Comparison of ENCODE assay signal across 1 cellular context in the genomic region with DNA sequence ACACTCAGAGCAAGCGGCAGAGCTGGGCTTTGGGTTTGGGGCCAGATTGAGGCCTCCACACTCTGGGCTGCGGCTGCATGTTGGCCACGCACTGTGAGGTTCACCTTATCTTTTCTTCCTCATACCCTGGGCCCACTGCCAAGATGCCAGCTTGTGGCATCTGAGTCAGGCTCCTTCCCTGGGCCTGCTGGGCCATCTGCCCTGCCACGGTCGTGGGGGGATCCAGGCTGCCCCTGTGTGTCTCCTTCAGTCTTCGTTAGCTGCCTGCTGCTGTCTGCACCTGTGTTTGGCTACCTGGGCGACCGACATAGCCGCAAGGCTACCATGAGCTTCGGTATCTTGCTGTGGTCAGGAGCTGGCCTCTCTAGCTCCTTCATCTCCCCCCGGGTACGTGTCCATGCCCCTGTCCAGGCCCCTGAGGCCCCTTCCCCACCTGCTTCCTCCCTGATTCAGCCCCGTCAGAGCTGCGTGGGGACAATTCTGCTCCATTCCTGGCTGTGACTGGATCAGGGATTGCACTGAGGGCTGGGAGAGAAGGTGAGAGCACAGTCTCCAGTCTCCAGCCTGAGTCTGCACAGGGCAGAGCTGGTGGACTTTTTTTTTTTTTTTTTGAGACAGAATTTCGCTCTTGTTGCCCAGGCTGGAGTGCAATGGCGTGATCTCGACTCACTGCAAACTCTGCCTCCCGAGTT.
TF ChIP-seq lines count a peak whose summit lies in the region.

No MANE protein-coding gene starts in this region.

TF ChIP-seq in HEK293, 187 proteins besides CTCF, POLR2A, EP300 and RAD21 (continued from another document):
- TF ChIP-seq, protein P1, sequence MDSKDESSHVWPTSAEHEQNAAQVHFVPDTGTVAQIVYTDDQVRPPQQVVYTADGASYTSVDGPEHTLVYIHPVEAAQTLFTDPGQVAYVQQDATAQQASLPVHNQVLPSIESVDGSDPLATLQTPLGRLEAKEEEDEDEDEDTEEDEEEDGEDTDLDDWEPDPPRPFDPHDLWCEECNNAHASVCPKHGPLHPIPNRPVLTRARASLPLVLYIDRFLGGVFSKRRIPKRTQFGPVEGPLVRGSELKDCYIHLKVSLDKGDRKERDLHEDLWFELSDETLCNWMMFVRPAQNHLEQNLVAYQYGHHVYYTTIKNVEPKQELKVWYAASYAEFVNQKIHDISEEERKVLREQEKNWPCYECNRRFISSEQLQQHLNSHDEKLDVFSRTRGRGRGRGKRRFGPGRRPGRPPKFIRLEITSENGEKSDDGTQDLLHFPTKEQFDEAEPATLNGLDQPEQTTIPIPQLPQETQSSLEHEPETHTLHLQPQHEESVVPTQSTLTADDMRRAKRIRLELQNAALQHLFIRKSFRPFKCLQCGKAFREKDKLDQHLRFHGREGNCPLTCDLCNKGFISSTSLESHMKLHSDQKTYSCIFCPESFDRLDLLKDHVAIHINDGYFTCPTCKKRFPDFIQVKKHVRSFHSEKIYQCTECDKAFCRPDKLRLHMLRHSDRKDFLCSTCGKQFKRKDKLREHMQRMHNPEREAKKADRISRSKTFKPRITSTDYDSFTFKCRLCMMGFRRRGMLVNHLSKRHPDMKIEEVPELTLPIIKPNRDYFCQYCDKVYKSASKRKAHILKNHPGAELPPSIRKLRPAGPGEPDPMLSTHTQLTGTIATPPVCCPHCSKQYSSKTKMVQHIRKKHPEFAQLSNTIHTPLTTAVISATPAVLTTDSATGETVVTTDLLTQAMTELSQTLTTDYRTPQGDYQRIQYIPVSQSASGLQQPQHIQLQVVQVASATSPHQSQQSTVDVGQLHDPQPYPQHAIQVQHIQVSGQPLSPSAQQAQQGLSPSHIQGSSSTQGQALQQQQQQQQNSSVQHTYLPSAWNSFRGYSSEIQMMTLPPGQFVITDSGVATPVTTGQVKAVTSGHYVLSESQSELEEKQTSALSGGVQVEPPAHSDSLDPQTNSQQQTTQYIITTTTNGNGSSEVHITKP (tag by site-specific recombination; IDR thresholded peaks at IDR 0.05), result peak; percentile 100
- TF ChIP-seq ZNF747 (tag by site-specific recombination; IDR thresholded peaks at IDR 0.05), result no peak
- no peak for TF ChIP-seq KLF10 (tag by site-specific recombination; IDR thresholded peaks at IDR 0.05)
